10 cellular contexts compared by ENCODE assay signal in genomic region chr6:164751395-164751794, GRCh38.
"Had no signal": no experiment of that assay in that cellular context is flagged by ENCODE, and none has a peak within 500 bp of the region (broad histone marks: within the 10 kb centered on the region; RNA-seq: fewer than 3 reads in every experiment).

No MANE protein-coding gene starts in this region.

- ATAC-seq: HCT116, HepG2, K562 had no signal

- DNase-seq: GOT3, H9, HFFc6, IMR-90, KG1 had no signal

- FAIRE-seq: H54, HepG2, K562 had no signal

- H3K27ac ChIP-seq: HL-60 had no signal

- H3K4me3 ChIP-seq: K562 had no signal
